ENCODE assay signal across 1 cellular context in the genomic region with DNA sequence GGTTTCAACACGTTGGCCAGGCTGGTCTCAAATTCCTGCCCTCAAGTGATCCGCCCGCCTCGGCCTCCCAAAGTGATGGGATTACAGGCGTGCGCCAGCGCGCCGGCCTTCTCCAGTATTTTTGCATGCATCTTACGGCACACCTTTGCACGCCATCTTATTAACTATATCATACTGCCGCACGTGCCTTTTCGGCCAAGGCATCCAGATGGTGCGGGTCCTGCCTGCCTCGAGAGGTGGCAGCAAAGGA.
TF ChIP-seq lines count a peak whose summit lies in the region.

No MANE protein-coding gene starts in this region.

TF ChIP-seq in A549, 52 proteins besides CTCF, POLR2A, EP300 and RAD21 (continued from another document):
- TF ChIP-seq, protein P1, sequence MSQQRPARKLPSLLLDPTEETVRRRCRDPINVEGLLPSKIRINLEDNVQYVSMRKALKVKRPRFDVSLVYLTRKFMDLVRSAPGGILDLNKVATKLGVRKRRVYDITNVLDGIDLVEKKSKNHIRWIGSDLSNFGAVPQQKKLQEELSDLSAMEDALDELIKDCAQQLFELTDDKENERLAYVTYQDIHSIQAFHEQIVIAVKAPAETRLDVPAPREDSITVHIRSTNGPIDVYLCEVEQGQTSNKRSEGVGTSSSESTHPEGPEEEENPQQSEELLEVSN (IDR thresholded peaks at IDR 0.05; ENCODE audit: borderline replicate concordance, low read depth), result peak; percentile 88; the same call in 1 of the 2 replicates
- TF ChIP-seq MAFK (IDR thresholded peaks at IDR 0.05; ENCODE audit: partially characterized antibody), result no peak
- TF ChIP-seq, protein P2, sequence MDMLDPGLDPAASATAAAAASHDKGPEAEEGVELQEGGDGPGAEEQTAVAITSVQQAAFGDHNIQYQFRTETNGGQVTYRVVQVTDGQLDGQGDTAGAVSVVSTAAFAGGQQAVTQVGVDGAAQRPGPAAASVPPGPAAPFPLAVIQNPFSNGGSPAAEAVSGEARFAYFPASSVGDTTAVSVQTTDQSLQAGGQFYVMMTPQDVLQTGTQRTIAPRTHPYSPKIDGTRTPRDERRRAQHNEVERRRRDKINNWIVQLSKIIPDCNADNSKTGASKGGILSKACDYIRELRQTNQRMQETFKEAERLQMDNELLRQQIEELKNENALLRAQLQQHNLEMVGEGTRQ (IDR thresholded peaks at IDR 0.05), result peak; percentile 48
